In genomic region chr2:204274991-204275390, GRCh38 we compare ENCODE assay signal across 17 cellular contexts.
A peak's percentile ranks its signal among the peaks of the same experiment; 100 is the strongest.
DNase-seq lines count a peak whose midpoint lies in the region; ATAC-seq and TF ChIP-seq lines count a peak whose summit lies in the region.
"Had no signal": no experiment of that assay in that cellular context is flagged by ENCODE, and none has a peak within 500 bp of the region (broad histone marks: within the 10 kb centered on the region; RNA-seq: fewer than 3 reads in every experiment).

No MANE protein-coding gene starts in this region.

- H3K4me3 ChIP-seq in dorsolateral prefrontal cortex: no peak overlapping the region
- H3K4me3 ChIP-seq: A549, GM12878 had no signal

- H3K4me3 Mint-ChIP-seq in osteocyte (ENCODE audit: unreplicated experiment) (no peak overlapping the region), mesothelial cell of epicardium (no peak overlapping the region)
- H3K4me3 Mint-ChIP-seq: CD4-positive, CD25-positive, alpha-beta regulatory T cell had no signal

- H3K27me3 ChIP-seq in dorsolateral prefrontal cortex: no peaks in the 10 kb centered on the region
- H3K27me3 ChIP-seq in layer of hippocampus (ENCODE audit: control insufficient read depth, insufficient read depth, low read length): no peaks in the 10 kb centered on the region

- peaks cover 9% of the 10 kb centered on the region for H3K9me3 Mint-ChIP-seq in osteocyte (ENCODE audit: unreplicated experiment)
- H3K9me3 Mint-ChIP-seq in mesothelial cell of epicardium: peaks cover 5% of the 10 kb centered on the region

- in situ Hi-C loops in G401 (cut with HindIII; ENCODE audit: low sequenced_read_pairs): no loop called here

- H3K27ac Mint-ChIP-seq in osteocyte (ENCODE audit: unreplicated experiment) (no peak overlapping the region), mesothelial cell of epicardium (no peak overlapping the region)
- H3K27ac Mint-ChIP-seq: CD4-positive, CD25-positive, alpha-beta regulatory T cell had no signal

- DNase-seq in G401 (ENCODE audit: low spot score): peak; percentile 30
- peak; percentile 8 to 92 (median 80) for DNase-seq in dorsolateral prefrontal cortex
- peak; percentile 96 for DNase-seq in putamen (ENCODE audit: low spot score)
- DNase-seq in 8988T: no peak
- DNase-seq in osteocyte (ENCODE audit: extremely low spot score, unreplicated experiment): no peak
- no peak for DNase-seq in mesothelial cell of epicardium (ENCODE audit: low spot score in 2 of 2, unreplicated experiment in 2 of 2)
- DNase-seq: Calu3; CD4-positive, CD25-positive, alpha-beta regulatory T cell; NCI-H1048; NCI-H226; NCI-H526 treated with DMSO at 0.1 percent for 48 hours; RPMI8226 had no signal

- H3K4me1 Mint-ChIP-seq in osteocyte (ENCODE audit: unreplicated experiment) (no peaks in the 10 kb centered on the region), mesothelial cell of epicardium (peaks cover 8% of the 10 kb centered on the region)
- H3K4me1 Mint-ChIP-seq: CD4-positive, CD25-positive, alpha-beta regulatory T cell had no signal

- no peak for ATAC-seq in GM19351 (IDR thresholded peaks at IDR 0.05; ENCODE audit: unreplicated experiment)
- ATAC-seq: A549, GM12878, HCT116 had no signal

- peak overlapping the region in 57 of 59 donors; percentile 5 to 91 (median 70) for H3K27ac ChIP-seq in dorsolateral prefrontal cortex
- H3K27ac ChIP-seq in layer of hippocampus (ENCODE audit: low read depth, low read length): peak overlapping the region; percentile 35
- H3K27ac ChIP-seq: A549 had no signal

- H3K36me3 Mint-ChIP-seq in osteocyte (ENCODE audit: unreplicated experiment): no peaks in the 10 kb centered on the region
- no peaks in the 10 kb centered on the region for H3K36me3 Mint-ChIP-seq in mesothelial cell of epicardium
- H3K36me3 Mint-ChIP-seq: CD4-positive, CD25-positive, alpha-beta regulatory T cell had no signal

- TF ChIP-seq CTCF in dorsolateral prefrontal cortex (IDR thresholded peaks at IDR 0.05 in 54 of 56, conservative IDR thresholded peaks at IDR 0.05 in 2 of 56; ENCODE audit: low read depth in 1 of 56, partially characterized antibody in 56 of 56) (peak in 7 of 56 donors; percentile 8 to 43 (median 22)), osteocyte (IDR thresholded peaks at IDR 0.05) (no peak), mesothelial cell of epicardium (IDR thresholded peaks at IDR 0.05; ENCODE audit: unreplicated experiment) (no peak)

- H3K27me3 Mint-ChIP-seq in osteocyte (ENCODE audit: unreplicated experiment): peaks cover 7% of the 10 kb centered on the region
- no peaks in the 10 kb centered on the region for H3K27me3 Mint-ChIP-seq in mesothelial cell of epicardium (ENCODE audit: low read depth)

- intact Hi-C loops in dorsolateral prefrontal cortex (cut with DNase I): no loop called here

Comparison
In these comparisons a context has a peak if more than half of its experiments do, and no peak if none do; other contexts are left out.
1. DNase-seq: peak in G401 (single experiment), dorsolateral prefrontal cortex (10 of 10) and putamen (single experiment); none in 8988T (single experiment), osteocyte (single experiment) and mesothelial cell of epicardium (0 of 2).